Comparison of ENCODE assay signal across 8 cellular contexts in the genomic region with DNA sequence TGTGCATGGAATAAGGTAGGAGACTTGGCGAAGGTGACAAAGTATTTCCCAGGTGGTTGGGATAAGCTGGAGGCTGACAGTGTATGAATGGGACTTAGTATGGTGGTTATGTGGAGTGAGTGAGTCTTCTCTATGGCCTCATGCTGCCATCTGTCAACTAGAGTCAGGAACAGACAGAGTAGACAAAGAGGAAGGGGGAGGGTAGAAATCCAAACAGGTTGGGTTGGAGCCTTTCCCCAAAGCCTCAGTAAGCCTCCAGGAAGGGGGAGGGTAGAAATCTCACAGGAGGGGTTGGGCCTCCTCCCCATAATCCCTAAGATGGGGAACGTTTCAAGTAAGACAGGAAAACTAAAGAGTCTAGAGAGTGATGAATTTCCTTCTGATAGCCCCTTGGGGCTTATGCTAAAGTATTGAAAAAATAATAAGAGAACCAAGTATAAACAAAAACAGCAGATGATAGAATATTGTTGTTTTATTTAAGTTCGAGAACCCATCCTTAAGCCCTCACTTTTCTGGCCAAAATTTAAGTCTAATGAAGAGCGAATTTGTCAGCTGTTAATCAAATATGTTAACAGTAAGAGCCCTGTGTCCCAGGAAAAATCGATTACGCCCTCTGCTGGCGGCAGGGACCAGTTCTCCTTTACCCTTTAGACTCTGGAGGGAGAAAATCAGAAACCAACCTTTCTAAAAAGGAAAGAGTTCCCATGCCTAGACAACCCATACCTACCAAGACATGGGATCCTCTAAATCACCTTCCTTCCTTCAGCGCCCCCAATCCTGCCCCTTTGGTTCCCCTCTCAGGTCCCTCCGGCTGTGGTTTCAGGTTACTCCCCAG. TPM values are rescaled to one million over a fixed set of nuclear protein-coding genes. Genes with fewer than 3 reads are reported as not detected.
A peak's percentile ranks its signal among the peaks of the same experiment; 100 is the strongest.
DNase-seq lines count a peak whose midpoint lies in the region; ATAC-seq and TF ChIP-seq lines count a peak whose summit lies in the region.

No MANE protein-coding gene starts in this region.

- CTCF ChIA-PET in CD4-positive, alpha-beta T cell (lab: Charles Lee) = interaction anchor here (0.9 to 2.7 kb wide), 5 partner anchors 9 to 114 kb away, joined by 3 to 27 read pairs (median 3); no protein-coding TSS in a partner anchor

- H4K20me1 ChIP-seq in neural cell (ENCODE audit: insufficient read depth) = no peaks in the 10 kb centered on the region

- TF ChIP-seq RAD21 in neural cell (conservative IDR thresholded peaks at IDR 0.05) = no peak

- H3K9me3 Mint-ChIP-seq in CD4-positive, alpha-beta T cell = no peaks in the 10 kb centered on the region

- no peaks in the 10 kb centered on the region for H3K36me3 ChIP-seq in neural cell (ENCODE audit: insufficient read depth, low read length)

- H3K4me1 Mint-ChIP-seq in CD4-positive, alpha-beta T cell (ENCODE audit: low read depth) = no peaks in the 10 kb centered on the region

- H3K9ac ChIP-seq in neural cell (ENCODE audit: low read length) = no peak overlapping the region

- no peaks in the 10 kb centered on the region for H3K79me2 ChIP-seq in neural cell (replicated peaks; ENCODE audit: insufficient read depth, low read length)

- peak overlapping the region; percentile 55 for H3K4me3 ChIP-seq in fibroblast of pulmonary artery (replicated peaks; ENCODE audit: low read depth, low read length)
- no peak overlapping the region for H3K4me3 ChIP-seq in neural cell (ENCODE audit: low read length)

- H3K4me2 ChIP-seq in neural cell (ENCODE audit: low read length) = no peak overlapping the region

- no peak overlapping the region for H3K27ac Mint-ChIP-seq in CD4-positive, alpha-beta T cell

- no peak overlapping the region for H3K27ac ChIP-seq in CD4-positive, alpha-beta T cell (ENCODE audit: low read depth, low read length)
- H3K27ac ChIP-seq in neural cell (ENCODE audit: low read length) = no peak overlapping the region

- no peak for TF ChIP-seq EP300 in neural cell (conservative IDR thresholded peaks at IDR 0.05; ENCODE audit: poor library complexity, severe bottlenecking)

- H3K27me3 Mint-ChIP-seq in CD4-positive, alpha-beta T cell = peaks cover 33% of the 10 kb centered on the region

- H3K9me3 ChIP-seq in CD4-positive, alpha-beta T cell (ENCODE audit: control insufficient read depth, low read length) = no peaks in the 10 kb centered on the region
- no peaks in the 10 kb centered on the region for H3K9me3 ChIP-seq in neural cell (ENCODE audit: low read length)

- H2AFZ ChIP-seq in neural cell (ENCODE audit: low read depth, low read length) = no peak overlapping the region

- TF ChIP-seq CTCF in CD4-positive, alpha-beta T cell (IDR thresholded peaks at IDR 0.05) = peak; percentile 86
- TF ChIP-seq CTCF in fibroblast of pulmonary artery (IDR thresholded peaks at IDR 0.05; ENCODE audit: low read length, missing control alignments) = peak; percentile 89
- peak; percentile 52 for TF ChIP-seq CTCF in neural cell (IDR thresholded peaks at IDR 0.05; ENCODE audit: poor library complexity, severe bottlenecking)

- H3F3A ChIP-seq in neural cell (ENCODE audit: insufficient read depth, low read length, poor library complexity, severe bottlenecking) = no peaks in the 10 kb centered on the region

- no peak overlapping the region for H3K4me3 Mint-ChIP-seq in CD4-positive, alpha-beta T cell

- H3K9me2 ChIP-seq in neural cell (ENCODE audit: insufficient read depth, low read length) = no peaks in the 10 kb centered on the region

- POLR2A ChIA-PET in CD4-positive, alpha-beta T cell (lab: Charles Lee) = interaction anchor here (2.2 kb wide), 1 partner anchor 114 kb away, joined by 8 read pairs; no protein-coding TSS in a partner anchor

- ATAC-seq in CD4-positive, alpha-beta T cell (ENCODE audit: poor library complexity) = peak; percentile 61
- peak; percentile 36 for ATAC-seq in GM19438 (IDR thresholded peaks at IDR 0.05; ENCODE audit: low read depth, unreplicated experiment)
- ATAC-seq in stimulated activated naive CD8-positive, alpha-beta T cell treated with anti-CD3 and anti-CD28 coated beads, Interleukin-15, Interleukin-2, amounts not matched to agents 100 U/mL and 50 U/mL, for 24 hours = peak; percentile 58

- peaks cover 6% of the 10 kb centered on the region for H3K27me3 ChIP-seq in CD4-positive, alpha-beta T cell (ENCODE audit: control insufficient read depth, insufficient read depth, low read length)
- no peaks in the 10 kb centered on the region for H3K27me3 ChIP-seq in neural cell (ENCODE audit: insufficient read depth, low read depth, low read length)

- intact Hi-C loops in CD4-positive, alpha-beta T cell (cut with DNase I, micrococcal nuclease) = loop anchor here (1.0 kb wide), 1 partner anchor 115 kb away; no protein-coding TSS in a partner anchor

- DNase-seq in CD4-positive, alpha-beta T cell = peak; percentile 49 to 73 (median 59)
- peak; percentile 59 for DNase-seq in HK-2 (ENCODE audit: unreplicated experiment)
- peak; percentile 60 for DNase-seq in OCI-M1 (lab: John Stamatoyannopoulos, UW)
- peak; percentile 78 to 79 for DNase-seq in activated T-cell treated with anti-CD3 and anti-CD28 coated beads, Interleukin-2, amount 50 U/mL, for 48 hours
- DNase-seq in fibroblast of pulmonary artery (ENCODE audit: low read depth) = peak; percentile 70
- DNase-seq in stimulated activated naive CD8-positive, alpha-beta T cell treated with anti-CD3 and anti-CD28 coated beads, Interleukin-15, Interleukin-2, amounts not matched to agents 100 U/mL and 50 U/mL, for 24 hours = peak; percentile 79

- H3K36me3 Mint-ChIP-seq in CD4-positive, alpha-beta T cell (ENCODE audit: low read depth) = no peaks in the 10 kb centered on the region

TF ChIP-seq in neural cell, 6 proteins besides CTCF, POLR2A, EP300 and RAD21:
- TF ChIP-seq EZH2 (IDR thresholded peaks at IDR 0.05; ENCODE audit: borderline replicate concordance, insufficient read depth, low read length, poor library complexity, severe bottlenecking) (no peak), SMC3 (conservative IDR thresholded peaks at IDR 0.05; ENCODE audit: poor library complexity) (peak; percentile 45)

RNA-seq across cellular contexts. Expression of gene AKR1B15, which starts 1.8 kb away (rescaled TPM):
- not detected for total RNA-seq in CD4-positive, alpha-beta T cell
- polyA plus RNA-seq in neural cell = not detected in 2 replicates
- not detected in 2 replicates for polyA minus RNA-seq in neural cell

RNA-seq across cellular contexts. Expression of gene AKR1B10, which starts 19.8 kb away (rescaled TPM):
- not detected for total RNA-seq in CD4-positive, alpha-beta T cell
- polyA plus RNA-seq in neural cell = not detected in 2 replicates
- not detected in 2 replicates for polyA minus RNA-seq in neural cell
